Comparison of ENCODE assay signal across 1 cellular context in genomic region chr20:4329232-4329631, GRCh38.
TF ChIP-seq lines count a peak whose summit lies in the region.

No MANE protein-coding gene starts in this region.

TF ChIP-seq in HepG2, 621 proteins besides CTCF, POLR2A, EP300 and RAD21 (continued from another document):
- no peak for TF ChIP-seq HOXD1 (CRISPR knock-in tag; IDR thresholded peaks at IDR 0.05)
- TF ChIP-seq ZXDC (CRISPR knock-in tag; IDR thresholded peaks at IDR 0.05), result no peak
- TF ChIP-seq HOXA7 (CRISPR knock-in tag; IDR thresholded peaks at IDR 0.05), result no peak
- no peak for TF ChIP-seq ZFP41 (CRISPR knock-in tag; IDR thresholded peaks at IDR 0.05; ENCODE audit: borderline replicate concordance)
- no peak for TF ChIP-seq ZNF367 (CRISPR knock-in tag; IDR thresholded peaks at IDR 0.05; ENCODE audit: borderline replicate concordance)
- no peak for TF ChIP-seq ZNF441 (CRISPR knock-in tag; IDR thresholded peaks at IDR 0.05; ENCODE audit: borderline replicate concordance)
- TF ChIP-seq XRCC5 (optimal IDR thresholded peaks at IDR 0.05; ENCODE audit: low read length), result no peak
- TF ChIP-seq ZNF430 (CRISPR knock-in tag; IDR thresholded peaks at IDR 0.05), result no peak
- no peak for TF ChIP-seq KAT7 (CRISPR knock-in tag; IDR thresholded peaks at IDR 0.05; ENCODE audit: borderline replicate concordance)
